In genomic region chr20:38554986-38555385, GRCh38 we compare ENCODE assay signal across 22 cellular contexts. TPM values are rescaled to one million over a fixed set of nuclear protein-coding genes. Genes with fewer than 3 reads are reported as not detected.
"Had no signal": no experiment of that assay in that cellular context is flagged by ENCODE, and none has a peak within 500 bp of the region (broad histone marks: within the 10 kb centered on the region; RNA-seq: fewer than 3 reads in every experiment).

No MANE protein-coding gene starts in this region.

- H3K4me1 Mint-ChIP-seq: central memory CD8-positive, alpha-beta T cell; nephron progenitor cell; WTC11 had no signal

- H3K9me3 ChIP-seq: breast epithelium, colonic mucosa, esophagus muscularis mucosa, left lung, transverse colon had no signal

- H3K27me3 ChIP-seq: breast epithelium, colonic mucosa, esophagus muscularis mucosa, heart left ventricle, left lung, transverse colon had no signal

- H3K27ac ChIP-seq: colonic mucosa, esophagus muscularis mucosa, heart left ventricle, left lung, transverse colon had no signal

- H3K9me3 Mint-ChIP-seq: activated naive CD4-positive, alpha-beta T cell treated with anti-CD3 and anti-CD28 coated beads, Interleukin-2, amount 50 U/mL, for 72 hours; central memory CD8-positive, alpha-beta T cell; nephron progenitor cell; stimulated activated naive B cell treated with anti-CD40 and anti-IgM and Interleukin-4, amounts not matched to agents 10 μg/mL and 1 μg/mL and 100 μg/mL, for 72 hours; WTC11 had no signal

- H3K4me1 ChIP-seq: breast epithelium, colonic mucosa, esophagus muscularis mucosa, heart left ventricle, left lung, transverse colon had no signal

- H3K36me3 ChIP-seq: breast epithelium had no signal

- ATAC-seq: activated naive CD4-positive, alpha-beta T cell treated with anti-CD3 and anti-CD28 coated beads, Interleukin-2, amount 50 U/mL, for 72 hours; heart left ventricle; left lung; sciatic nerve; stimulated activated naive B cell treated with anti-CD40 and anti-IgM and Interleukin-4, amounts not matched to agents 10 μg/mL and 1 μg/mL and 100 μg/mL, for 72 hours; WTC11 had no signal

- H3K27ac Mint-ChIP-seq: activated naive CD4-positive, alpha-beta T cell treated with anti-CD3 and anti-CD28 coated beads, Interleukin-2, amount 50 U/mL, for 72 hours; nephron progenitor cell; stimulated activated naive B cell treated with anti-CD40 and anti-IgM and Interleukin-4, amounts not matched to agents 10 μg/mL and 1 μg/mL and 100 μg/mL, for 72 hours; WTC11 had no signal

- H3K4me3 ChIP-seq: breast epithelium, colonic mucosa, esophagus muscularis mucosa, heart left ventricle, left lung, transverse colon had no signal

- DNase-seq: activated T-cell treated with anti-CD3 and anti-CD28 coated beads, Interleukin-2, amount 50 U/mL, for 1 hour; amniotic stem cell; colonic mucosa; heart left ventricle; left lung; nephron progenitor cell; nucleus accumbens; stimulated activated CD4-positive, alpha-beta T cell treated with anti-CD3 and anti-CD28 coated beads, Interleukin-2, amount 100 ng/mL, for 48 hours; stimulated activated CD8-positive, alpha-beta memory T cell treated with anti-CD3 and anti-CD28 coated beads, Interleukin-4, amount 100 ng/mL, for 48 hours; stimulated activated naive B cell treated with anti-CD40 and anti-IgM and Interleukin-4, amounts not matched to agents 10 μg/mL and 1 μg/mL and 100 μg/mL, for 72 hours; T-helper 9 cell; transverse colon had no signal

- H3K4me3 Mint-ChIP-seq: central memory CD8-positive, alpha-beta T cell; nephron progenitor cell; stimulated activated naive B cell treated with anti-CD40 and anti-IgM and Interleukin-4, amounts not matched to agents 10 μg/mL and 1 μg/mL and 100 μg/mL, for 72 hours; WTC11 had no signal

- H3K27me3 Mint-ChIP-seq: central memory CD8-positive, alpha-beta T cell; stimulated activated naive B cell treated with anti-CD40 and anti-IgM and Interleukin-4, amounts not matched to agents 10 μg/mL and 1 μg/mL and 100 μg/mL, for 72 hours had no signal

RNA-seq across cellular contexts. Expression of gene ADIG, which starts 26.0 kb away (rescaled TPM):
- total RNA-seq: activated naive CD4-positive, alpha-beta T cell treated with anti-CD3 and anti-CD28 coated beads, Interleukin-2, amount 50 U/mL, for 72 hours; breast epithelium; colonic mucosa; esophagus muscularis mucosa; heart left ventricle; kidney epithelial cell; left lung; mononuclear cell; sciatic nerve; T-helper 1 cell treated with Interleukin-12 subunit alpha and Interleukin-12 subunit beta and Interleukin-4 antibody, amounts not matched to agents 30 ng/mL and 1 ng/mL, for 36 hours; temporal lobe; transverse colon; WTC11 had no signal
- polyA plus RNA-seq: heart left ventricle had no signal

RNA-seq across cellular contexts. Expression of gene ARHGAP40, which starts 46.6 kb away (rescaled TPM):
- total RNA-seq: activated naive CD4-positive, alpha-beta T cell treated with anti-CD3 and anti-CD28 coated beads, Interleukin-2, amount 50 U/mL, for 72 hours; colonic mucosa; heart left ventricle; mononuclear cell; sciatic nerve; T-helper 1 cell treated with Interleukin-12 subunit alpha and Interleukin-12 subunit beta and Interleukin-4 antibody, amounts not matched to agents 30 ng/mL and 1 ng/mL, for 36 hours; temporal lobe; transverse colon had no signal
